Comparison of ENCODE assay signal across 8 cellular contexts in genomic region chr3:39383190-39383912, GRCh38. TPM values are rescaled to one million over a fixed set of nuclear protein-coding genes. Genes with fewer than 3 reads are reported as not detected.
A peak's percentile ranks its signal among the peaks of the same experiment; 100 is the strongest.
DNase-seq lines count a peak whose midpoint lies in the region; ATAC-seq and TF ChIP-seq lines count a peak whose summit lies in the region.

SLC25A38 (plus strand) TSS chr3:39383370; CDS start chr3:39383725, 355 bp downstream.

- peaks cover 56% of the 10 kb centered on the region for H3K4me1 Mint-ChIP-seq in activated CD4-positive, alpha-beta memory T cell treated with anti-CD3 and anti-CD28 coated beads, Interleukin-2, amount 10 ng/mL, durations not matched to agents 7 days and 5 days

- in situ Hi-C loops in endometrial microvascular endothelial cells (cut with HindIII; ENCODE audit: inconsistent ontology term, low pct_unique_long_range_greater_than_20kb, low sequenced_read_pairs): no loop called here

- TF ChIP-seq CTCF in BJ (IDR thresholded peaks at IDR 0.05; ENCODE audit: insufficient read depth, low read depth, low read length): peak; percentile 52

- H3K36me3 ChIP-seq in BJ (ENCODE audit: control insufficient read depth, insufficient read depth, low read length): no peaks in the 10 kb centered on the region

- H3K36me3 Mint-ChIP-seq in activated CD4-positive, alpha-beta memory T cell treated with anti-CD3 and anti-CD28 coated beads, Interleukin-2, amount 10 ng/mL, durations not matched to agents 7 days and 5 days (ENCODE audit: low read depth): peaks cover 10% of the 10 kb centered on the region

- POLR2A ChIA-PET in BJ (lab: Charles Lee): no interaction called here
- POLR2A ChIA-PET in activated CD4-positive, alpha-beta memory T cell treated with anti-CD3 and anti-CD28 coated beads, Interleukin-2, amount 10 ng/mL, durations not matched to agents 7 days and 5 days (lab: Charles Lee): interaction anchor here (0.6 to 9.9 kb wide), 8 partner anchors 11 to 275 kb away, joined by 3 to 122 read pairs (median 4); partner anchors contain the start of genes GORASP1, RPSA and TTC21A

- peak within 1 kb of the TSS; percentile 99 for H3K27ac Mint-ChIP-seq in activated CD4-positive, alpha-beta memory T cell treated with anti-CD3 and anti-CD28 coated beads, Interleukin-2, amount 10 ng/mL, durations not matched to agents 7 days and 5 days

- CTCF ChIA-PET in BJ (lab: Yijun Ruan, JAX): no interaction called here
- CTCF ChIA-PET in activated CD4-positive, alpha-beta memory T cell treated with anti-CD3 and anti-CD28 coated beads, Interleukin-2, amount 10 ng/mL, durations not matched to agents 7 days and 5 days (lab: Charles Lee): interaction anchor here (1.6 to 2.1 kb wide), 2 partner anchors 24 to 92 kb away, joined by 3 to 11 read pairs; partner anchors contain the start of gene RPSA

- DNase-seq in BJ (ENCODE audit: low read depth) (peak; percentile 32), HPDE6-E6E7 (ENCODE audit: extremely low spot score) (peak; percentile 25), mucosa of gallbladder (ENCODE audit: low spot score) (peak; percentile 78), T1000 (lab: John Stamatoyannopoulos, UW) (no peak)
- DNase-seq in activated CD4-positive, alpha-beta memory T cell treated with anti-CD3 and anti-CD28 coated beads, Interleukin-2, amount 10 ng/mL, durations not matched to agents 7 days and 5 days: peak; percentile 88
- peak; percentile 83 for DNase-seq in stimulated activated CD8-positive, alpha-beta memory T cell treated with anti-CD3 and anti-CD28 coated beads, Interleukin-4, amount 100 ng/mL, for 48 hours

- H3K27me3 Mint-ChIP-seq in activated CD4-positive, alpha-beta memory T cell treated with anti-CD3 and anti-CD28 coated beads, Interleukin-2, amount 10 ng/mL, durations not matched to agents 7 days and 5 days: no peaks in the 10 kb centered on the region

- H3K27me3 ChIP-seq in BJ (ENCODE audit: control insufficient read depth, insufficient read depth, low read length): no peaks in the 10 kb centered on the region

- ATAC-seq in GM19455 (IDR thresholded peaks at IDR 0.05; ENCODE audit: unreplicated experiment): peak; percentile 76

- H3K4me3 ChIP-seq in BJ (ENCODE audit: low read depth, low read length): peak within 1 kb of the TSS; percentile 63

- no peaks in the 10 kb centered on the region for H3K9me3 Mint-ChIP-seq in activated CD4-positive, alpha-beta memory T cell treated with anti-CD3 and anti-CD28 coated beads, Interleukin-2, amount 10 ng/mL, durations not matched to agents 7 days and 5 days

- H3K4me3 Mint-ChIP-seq in activated CD4-positive, alpha-beta memory T cell treated with anti-CD3 and anti-CD28 coated beads, Interleukin-2, amount 10 ng/mL, durations not matched to agents 7 days and 5 days: peak within 1 kb of the TSS; percentile 92

RNA-seq across cellular contexts. Expression of gene SLC25A38, which starts in this region (rescaled TPM):
- 48.7 and 49.8 TPM in 2 replicates for polyA plus RNA-seq in BJ (2011; rRNA removed)
- polyA minus RNA-seq in BJ (2011; rRNA and poly(A)+ RNA removed): 23.3 and 39.2 TPM in 2 replicates
- total RNA-seq in activated CD4-positive, alpha-beta memory T cell treated with anti-CD3 and anti-CD28 coated beads, Interleukin-2, amount 10 ng/mL, durations not matched to agents 7 days and 5 days: 10 to 100 TPM; 34.2 to 35.8 TPM
- 21.6 TPM for total RNA-seq in endometrial microvascular endothelial cells (ENCODE audit: inconsistent ontology term)
- 42.9 TPM for total RNA-seq in mucosa of gallbladder
